In the genomic region with DNA sequence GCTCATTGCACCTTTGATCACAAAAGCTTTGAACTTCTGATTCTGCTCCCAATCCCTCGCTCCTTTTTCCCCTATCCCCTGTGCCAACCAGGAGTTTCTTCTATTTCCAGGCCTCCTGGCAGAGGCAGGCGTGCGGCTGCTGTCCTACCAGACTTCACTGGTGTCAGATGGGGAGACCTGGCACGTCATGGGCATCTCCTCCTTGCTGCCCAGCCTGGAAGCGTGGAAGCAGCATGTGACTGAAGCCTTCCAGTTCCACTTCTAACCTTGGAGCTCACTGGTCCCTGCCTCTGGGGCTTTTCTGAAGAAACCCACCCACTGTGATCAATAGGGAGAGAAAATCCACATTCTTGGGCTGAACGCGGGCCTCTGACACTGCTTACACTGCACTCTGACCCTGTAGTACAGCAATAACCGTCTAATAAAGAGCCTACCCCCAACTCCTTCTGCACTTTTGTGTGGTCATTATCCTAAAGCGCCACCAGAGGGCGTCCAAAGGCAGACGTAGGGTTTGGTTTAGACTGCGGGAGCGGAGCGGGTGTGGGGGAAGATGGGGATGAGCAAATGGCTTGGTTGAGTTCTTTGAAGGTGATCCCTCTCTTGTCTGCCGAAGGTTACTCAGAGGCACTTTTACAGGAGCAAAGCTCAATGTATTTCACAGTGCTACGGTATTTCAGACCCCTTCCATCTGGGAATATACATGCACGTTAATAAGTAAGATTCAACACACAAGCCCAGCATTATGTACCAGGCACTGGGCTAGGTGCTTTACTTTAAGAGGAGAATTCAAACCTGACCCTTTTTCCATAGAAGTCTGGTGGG, we compare ENCODE assay signal across 8 cellular contexts. TPM values are rescaled to one million over a fixed set of nuclear protein-coding genes. Genes with fewer than 3 reads are reported as not detected.
DNase-seq lines count a peak whose midpoint lies in the region; ATAC-seq and TF ChIP-seq lines count a peak whose summit lies in the region.

No MANE protein-coding gene starts in this region.

- H3K27ac Mint-ChIP-seq in activated CD8-positive, alpha-beta T cell treated with anti-CD3 and anti-CD28 coated beads, Interleukin-2, amount 10 ng/mL, durations not matched to agents 7 days and 5 days, result peak overlapping the region; percentile 22

- no peaks in the 10 kb centered on the region for H3K27me3 Mint-ChIP-seq in activated CD8-positive, alpha-beta T cell treated with anti-CD3 and anti-CD28 coated beads, Interleukin-2, amount 10 ng/mL, durations not matched to agents 7 days and 5 days (ENCODE audit: low read depth)

- TF ChIP-seq CTCF in GM13977 (IDR thresholded peaks at IDR 0.05; ENCODE audit: extremely low read depth, insufficient read depth, missing control alignments), result peak; percentile 80

- POLR2A ChIA-PET in activated CD8-positive, alpha-beta T cell treated with anti-CD3 and anti-CD28 coated beads, Interleukin-2, amount 10 ng/mL, durations not matched to agents 7 days and 5 days (lab: Charles Lee), result interaction anchor here (0.9 to 1.1 kb wide), 2 partner anchors 10 to 12 kb away, joined by 3 read pairs; no protein-coding TSS in a partner anchor

- CTCF ChIA-PET in activated CD8-positive, alpha-beta T cell treated with anti-CD3 and anti-CD28 coated beads, Interleukin-2, amount 10 ng/mL, durations not matched to agents 7 days and 5 days (lab: Charles Lee), result interaction anchor here (0.5 to 5.7 kb wide), 36 partner anchors 8 to 216 kb away, joined by 3 to 48 read pairs (median 4); a partner anchor contains a TSS

- peaks cover 28% of the 10 kb centered on the region for H3K36me3 Mint-ChIP-seq in activated CD8-positive, alpha-beta T cell treated with anti-CD3 and anti-CD28 coated beads, Interleukin-2, amount 10 ng/mL, durations not matched to agents 7 days and 5 days (ENCODE audit: low read depth)

- ATAC-seq in HG03432 (IDR thresholded peaks at IDR 0.05; ENCODE audit: unreplicated experiment), result peak; percentile 79
- ATAC-seq in activated CD8-positive, alpha-beta T cell treated with anti-CD3 and anti-CD28 coated beads, Interleukin-2, amount 10 ng/mL, durations not matched to agents 7 days and 5 days, result peak; percentile 81

- peaks cover 17% of the 10 kb centered on the region for H3K4me1 Mint-ChIP-seq in activated CD8-positive, alpha-beta T cell treated with anti-CD3 and anti-CD28 coated beads, Interleukin-2, amount 10 ng/mL, durations not matched to agents 7 days and 5 days (ENCODE audit: low read depth)

- DNase-seq in 8988T (peak; percentile 44), GM13977 (ENCODE audit: low spot score) (peak; percentile 71), NCI-H748 (lab: John Stamatoyannopoulos, UW; ENCODE audit: unreplicated experiment) (peak; percentile 71), epidermal melanocyte (ENCODE audit: insufficient read length, low spot score) (peak; percentile 79), mucosa of gallbladder (ENCODE audit: low spot score) (peak; percentile 55)
- DNase-seq in activated CD8-positive, alpha-beta T cell treated with anti-CD3 and anti-CD28 coated beads, Interleukin-2, amount 10 ng/mL, durations not matched to agents 7 days and 5 days, result peak; percentile 72
- DNase-seq in stimulated activated CD8-positive, alpha-beta memory T cell treated with anti-CD3 and anti-CD28 coated beads, Interleukin-7, amount 100 ng/mL, for 4 hours (ENCODE audit: low read depth in 2 of 2), result peak; percentile 21 to 31

- H3K9me3 Mint-ChIP-seq in activated CD8-positive, alpha-beta T cell treated with anti-CD3 and anti-CD28 coated beads, Interleukin-2, amount 10 ng/mL, durations not matched to agents 7 days and 5 days (ENCODE audit: insufficient read depth), result no peaks in the 10 kb centered on the region

- in situ Hi-C loops in GM13977 (cut with MboI; ENCODE audit: low pct_unique_long_range_greater_than_20kb, low sequenced_read_pairs, unreplicated experiment), result no loop called here

- H3K4me3 Mint-ChIP-seq in activated CD8-positive, alpha-beta T cell treated with anti-CD3 and anti-CD28 coated beads, Interleukin-2, amount 10 ng/mL, durations not matched to agents 7 days and 5 days, result no peak overlapping the region

RNA-seq across cellular contexts. Expression of a gene that starts 24.7 kb away (rescaled TPM):
- total RNA-seq in activated CD8-positive, alpha-beta T cell treated with anti-CD3 and anti-CD28 coated beads, Interleukin-2, amount 10 ng/mL, durations not matched to agents 7 days and 5 days, result not detected
- total RNA-seq in mucosa of gallbladder, result 22.1 TPM

RNA-seq across cellular contexts. Expression of a gene that starts 32.3 kb away (rescaled TPM):
- 100 to 1,000 TPM; 195 to 201 TPM for total RNA-seq in activated CD8-positive, alpha-beta T cell treated with anti-CD3 and anti-CD28 coated beads, Interleukin-2, amount 10 ng/mL, durations not matched to agents 7 days and 5 days
- total RNA-seq in mucosa of gallbladder, result 12.8 TPM

Comparison
In these comparisons a context has a peak if more than half of its experiments do, and no peak if none do; other contexts are left out.
1. Peak in every context shown above with its lines: DNase-seq and ATAC-seq.
2. DNase-seq: peak in every context shown above with its lines; median percentile 79 in epidermal melanocyte; 72 in activated CD8-positive, alpha-beta T cell treated with anti-CD3 and anti-CD28 coated beads, Interleukin-2, amount 10 ng/mL, durations not matched to agents 7 days and 5 days; 71 in GM13977; 71 in NCI-H748; 55 in mucosa of gallbladder; 44 in 8988T; 26 in stimulated activated CD8-positive, alpha-beta memory T cell treated with anti-CD3 and anti-CD28 coated beads, Interleukin-7, amount 100 ng/mL, for 4 hours.
3. RNA of a gene that starts 24.7 kb away (total RNA-seq): 22.1 TPM in mucosa of gallbladder (single experiment); not detected in activated CD8-positive, alpha-beta T cell treated with anti-CD3 and anti-CD28 coated beads, Interleukin-2, amount 10 ng/mL, durations not matched to agents 7 days and 5 days; every median in the first group is over 10 times any median in the second.
4. RNA of a gene that starts 32.3 kb away (total RNA-seq): 195 to 201 TPM in activated CD8-positive, alpha-beta T cell treated with anti-CD3 and anti-CD28 coated beads, Interleukin-2, amount 10 ng/mL, durations not matched to agents 7 days and 5 days; 12.8 TPM in mucosa of gallbladder (single experiment); every median in the first group is over 10 times any median in the second.